Comparison of ENCODE assay signal across 2 cellular contexts in the genomic region with DNA sequence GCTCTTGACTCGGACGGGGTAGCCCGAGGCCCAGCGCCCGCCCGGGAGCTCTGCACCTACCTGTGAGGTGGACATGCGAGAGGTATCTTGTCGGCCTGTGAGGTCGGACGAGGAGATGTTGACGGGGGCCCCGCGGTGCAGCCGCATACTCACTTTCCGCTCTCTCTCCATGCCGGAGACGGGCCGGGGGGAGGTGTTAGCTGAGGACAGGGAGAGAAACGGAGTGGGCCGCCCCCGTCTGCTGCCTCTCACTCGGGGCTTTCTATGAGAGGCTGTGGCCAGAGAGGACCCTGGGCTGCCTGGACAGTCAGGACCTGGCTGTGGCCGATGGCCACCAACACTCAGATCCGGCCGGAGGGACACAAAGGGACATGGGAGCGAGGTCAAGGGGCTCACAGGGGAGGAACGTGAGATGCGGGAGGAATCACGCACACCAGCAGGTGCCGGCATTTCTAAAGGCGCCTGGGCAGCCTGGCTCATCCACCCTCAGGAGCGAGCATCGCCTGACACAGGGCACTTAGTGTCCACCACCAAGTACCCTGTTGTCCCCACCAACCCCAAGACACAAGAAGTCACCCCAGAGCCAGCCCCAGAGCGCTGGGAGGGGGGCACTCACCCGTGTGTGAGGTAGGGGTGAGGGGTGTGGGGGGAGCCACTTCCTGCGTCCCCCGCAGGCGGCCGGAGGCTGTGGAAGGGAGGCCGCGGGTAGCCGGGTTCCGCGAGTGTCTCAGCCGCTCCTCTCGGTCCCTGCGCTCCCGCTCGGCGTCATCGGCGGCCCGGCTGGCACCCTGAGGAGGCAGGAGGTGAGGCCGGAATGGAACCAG.
TF ChIP-seq lines count a peak whose summit lies in the region.

No MANE protein-coding gene starts in this region.

TF ChIP-seq in SK-N-SH, 30 proteins besides CTCF, POLR2A, EP300 and RAD21 (continued from another document):
- no peak for TF ChIP-seq GABPA (IDR thresholded peaks at IDR 0.05; ENCODE audit: low read depth)
- TF ChIP-seq, protein P1, sequence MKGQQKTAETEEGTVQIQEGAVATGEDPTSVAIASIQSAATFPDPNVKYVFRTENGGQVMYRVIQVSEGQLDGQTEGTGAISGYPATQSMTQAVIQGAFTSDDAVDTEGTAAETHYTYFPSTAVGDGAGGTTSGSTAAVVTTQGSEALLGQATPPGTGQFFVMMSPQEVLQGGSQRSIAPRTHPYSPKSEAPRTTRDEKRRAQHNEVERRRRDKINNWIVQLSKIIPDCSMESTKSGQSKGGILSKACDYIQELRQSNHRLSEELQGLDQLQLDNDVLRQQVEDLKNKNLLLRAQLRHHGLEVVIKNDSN (IDR thresholded peaks at IDR 0.05; ENCODE audit: borderline replicate concordance, low read depth): no peak

TF ChIP-seq in SK-N-SH treated with all-trans-retinoic acid at 6 μM for 48 hours, 23 proteins besides CTCF, POLR2A, EP300 and RAD21 (continued from another document):
- TF ChIP-seq, protein P2, sequence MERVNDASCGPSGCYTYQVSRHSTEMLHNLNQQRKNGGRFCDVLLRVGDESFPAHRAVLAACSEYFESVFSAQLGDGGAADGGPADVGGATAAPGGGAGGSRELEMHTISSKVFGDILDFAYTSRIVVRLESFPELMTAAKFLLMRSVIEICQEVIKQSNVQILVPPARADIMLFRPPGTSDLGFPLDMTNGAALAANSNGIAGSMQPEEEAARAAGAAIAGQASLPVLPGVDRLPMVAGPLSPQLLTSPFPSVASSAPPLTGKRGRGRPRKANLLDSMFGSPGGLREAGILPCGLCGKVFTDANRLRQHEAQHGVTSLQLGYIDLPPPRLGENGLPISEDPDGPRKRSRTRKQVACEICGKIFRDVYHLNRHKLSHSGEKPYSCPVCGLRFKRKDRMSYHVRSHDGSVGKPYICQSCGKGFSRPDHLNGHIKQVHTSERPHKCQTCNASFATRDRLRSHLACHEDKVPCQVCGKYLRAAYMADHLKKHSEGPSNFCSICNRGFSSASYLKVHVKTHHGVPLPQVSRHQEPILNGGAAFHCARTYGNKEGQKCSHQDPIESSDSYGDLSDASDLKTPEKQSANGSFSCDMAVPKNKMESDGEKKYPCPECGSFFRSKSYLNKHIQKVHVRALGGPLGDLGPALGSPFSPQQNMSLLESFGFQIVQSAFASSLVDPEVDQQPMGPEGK (CRISPR knock-in tag; IDR thresholded peaks at IDR 0.05; ENCODE audit: borderline replicate concordance): no peak
- no peak for TF ChIP-seq ZC3H10 (CRISPR knock-in tag; IDR thresholded peaks at IDR 0.05)
- no peak for TF ChIP-seq RARB (CRISPR knock-in tag; IDR thresholded peaks at IDR 0.05)
- no peak for TF ChIP-seq TCF4 (CRISPR knock-in tag; IDR thresholded peaks at IDR 0.05; ENCODE audit: borderline replicate concordance)
- TF ChIP-seq TOX (CRISPR knock-in tag; IDR thresholded peaks at IDR 0.05; ENCODE audit: borderline replicate concordance): no peak
- TF ChIP-seq ZNF70 (CRISPR knock-in tag; IDR thresholded peaks at IDR 0.05): no peak
- TF ChIP-seq, protein P3, sequence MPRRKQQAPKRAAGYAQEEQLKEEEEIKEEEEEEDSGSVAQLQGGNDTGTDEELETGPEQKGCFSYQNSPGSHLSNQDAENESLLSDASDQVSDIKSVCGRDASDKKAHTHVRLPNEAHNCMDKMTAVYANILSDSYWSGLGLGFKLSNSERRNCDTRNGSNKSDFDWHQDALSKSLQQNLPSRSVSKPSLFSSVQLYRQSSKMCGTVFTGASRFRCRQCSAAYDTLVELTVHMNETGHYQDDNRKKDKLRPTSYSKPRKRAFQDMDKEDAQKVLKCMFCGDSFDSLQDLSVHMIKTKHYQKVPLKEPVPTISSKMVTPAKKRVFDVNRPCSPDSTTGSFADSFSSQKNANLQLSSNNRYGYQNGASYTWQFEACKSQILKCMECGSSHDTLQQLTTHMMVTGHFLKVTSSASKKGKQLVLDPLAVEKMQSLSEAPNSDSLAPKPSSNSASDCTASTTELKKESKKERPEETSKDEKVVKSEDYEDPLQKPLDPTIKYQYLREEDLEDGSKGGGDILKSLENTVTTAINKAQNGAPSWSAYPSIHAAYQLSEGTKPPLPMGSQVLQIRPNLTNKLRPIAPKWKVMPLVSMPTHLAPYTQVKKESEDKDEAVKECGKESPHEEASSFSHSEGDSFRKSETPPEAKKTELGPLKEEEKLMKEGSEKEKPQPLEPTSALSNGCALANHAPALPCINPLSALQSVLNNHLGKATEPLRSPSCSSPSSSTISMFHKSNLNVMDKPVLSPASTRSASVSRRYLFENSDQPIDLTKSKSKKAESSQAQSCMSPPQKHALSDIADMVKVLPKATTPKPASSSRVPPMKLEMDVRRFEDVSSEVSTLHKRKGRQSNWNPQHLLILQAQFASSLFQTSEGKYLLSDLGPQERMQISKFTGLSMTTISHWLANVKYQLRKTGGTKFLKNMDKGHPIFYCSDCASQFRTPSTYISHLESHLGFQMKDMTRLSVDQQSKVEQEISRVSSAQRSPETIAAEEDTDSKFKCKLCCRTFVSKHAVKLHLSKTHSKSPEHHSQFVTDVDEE (CRISPR knock-in tag; IDR thresholded peaks at IDR 0.05): no peak
- no peak for TF ChIP-seq ZFP30 (CRISPR knock-in tag; IDR thresholded peaks at IDR 0.05)
- no peak for TF ChIP-seq PPARA (CRISPR knock-in tag; IDR thresholded peaks at IDR 0.05; ENCODE audit: borderline replicate concordance)
- no peak for TF ChIP-seq ESRRG (CRISPR knock-in tag; IDR thresholded peaks at IDR 0.05)
- TF ChIP-seq OSR1 (CRISPR knock-in tag; IDR thresholded peaks at IDR 0.05): no peak
- no peak for TF ChIP-seq ZNF565 (CRISPR knock-in tag; conservative IDR thresholded peaks at IDR 0.05; ENCODE audit: low read depth)
- no peak for TF ChIP-seq ARNTL (CRISPR knock-in tag; IDR thresholded peaks at IDR 0.05; ENCODE audit: borderline replicate concordance, low read depth)
- TF ChIP-seq GLIS3 (CRISPR knock-in tag; IDR thresholded peaks at IDR 0.05): no peak
- no peak for TF ChIP-seq ZNF8 (CRISPR knock-in tag; IDR thresholded peaks at IDR 0.05)
- TF ChIP-seq BACH2 (CRISPR knock-in tag; IDR thresholded peaks at IDR 0.05; ENCODE audit: borderline replicate concordance): no peak
- TF ChIP-seq, protein P4, sequence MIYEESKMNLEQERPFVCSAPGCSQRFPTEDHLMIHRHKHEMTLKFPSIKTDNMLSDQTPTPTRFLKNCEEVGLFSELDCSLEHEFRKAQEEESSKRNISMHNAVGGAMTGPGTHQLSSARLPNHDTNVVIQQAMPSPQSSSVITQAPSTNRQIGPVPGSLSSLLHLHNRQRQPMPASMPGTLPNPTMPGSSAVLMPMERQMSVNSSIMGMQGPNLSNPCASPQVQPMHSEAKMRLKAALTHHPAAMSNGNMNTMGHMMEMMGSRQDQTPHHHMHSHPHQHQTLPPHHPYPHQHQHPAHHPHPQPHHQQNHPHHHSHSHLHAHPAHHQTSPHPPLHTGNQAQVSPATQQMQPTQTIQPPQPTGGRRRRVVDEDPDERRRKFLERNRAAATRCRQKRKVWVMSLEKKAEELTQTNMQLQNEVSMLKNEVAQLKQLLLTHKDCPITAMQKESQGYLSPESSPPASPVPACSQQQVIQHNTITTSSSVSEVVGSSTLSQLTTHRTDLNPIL (CRISPR knock-in tag; IDR thresholded peaks at IDR 0.05; ENCODE audit: low read depth): no peak
- TF ChIP-seq, protein P5, sequence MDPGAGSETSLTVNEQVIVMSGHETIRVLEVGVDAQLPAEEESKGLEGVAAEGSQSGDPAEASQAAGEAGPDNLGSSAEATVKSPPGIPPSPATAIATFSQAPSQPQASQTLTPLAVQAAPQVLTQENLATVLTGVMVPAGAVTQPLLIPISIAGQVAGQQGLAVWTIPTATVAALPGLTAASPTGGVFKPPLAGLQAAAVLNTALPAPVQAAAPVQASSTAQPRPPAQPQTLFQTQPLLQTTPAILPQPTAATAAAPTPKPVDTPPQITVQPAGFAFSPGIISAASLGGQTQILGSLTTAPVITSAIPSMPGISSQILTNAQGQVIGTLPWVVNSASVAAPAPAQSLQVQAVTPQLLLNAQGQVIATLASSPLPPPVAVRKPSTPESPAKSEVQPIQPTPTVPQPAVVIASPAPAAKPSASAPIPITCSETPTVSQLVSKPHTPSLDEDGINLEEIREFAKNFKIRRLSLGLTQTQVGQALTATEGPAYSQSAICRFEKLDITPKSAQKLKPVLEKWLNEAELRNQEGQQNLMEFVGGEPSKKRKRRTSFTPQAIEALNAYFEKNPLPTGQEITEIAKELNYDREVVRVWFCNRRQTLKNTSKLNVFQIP (CRISPR knock-in tag; IDR thresholded peaks at IDR 0.05; ENCODE audit: borderline replicate concordance, low read depth): no peak
TF ChIP-seq in SK-N-SH treated with all-trans-retinoic acid at 6 μM for 48 hours: peak in this region for 0.
